ENCODE assay signal across 8 cellular contexts in the genomic region with DNA sequence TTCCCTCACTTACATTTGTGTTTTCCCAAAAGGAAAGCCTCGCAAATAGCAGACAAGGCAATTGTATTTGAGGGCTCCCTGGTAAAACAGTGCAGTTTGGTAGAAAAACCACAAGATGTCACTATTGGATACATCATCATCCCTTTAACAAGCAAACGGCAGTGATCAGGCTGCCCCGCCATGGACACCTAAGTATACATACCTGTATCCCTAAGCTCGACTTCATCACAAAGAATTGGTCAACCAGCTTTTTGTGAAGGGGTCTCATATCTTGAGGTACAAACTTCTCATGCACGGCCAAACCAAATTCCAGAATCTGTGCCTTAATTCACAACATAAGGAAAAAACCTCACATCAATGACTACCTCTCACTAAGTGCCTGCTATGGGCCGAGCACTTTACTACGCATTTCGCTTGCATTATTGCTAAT.
DNase-seq lines count a peak whose midpoint lies in the region; ATAC-seq, FAIRE-seq and TF ChIP-seq lines count a peak whose summit lies in the region.

No MANE protein-coding gene starts in this region.

- H3K27me3 ChIP-seq in fibroblast of lung (ENCODE audit: control insufficient read depth, insufficient read depth, low read length): no peaks in the 10 kb centered on the region
- no peaks in the 10 kb centered on the region for H3K27me3 ChIP-seq in neural progenitor cell

- no peak overlapping the region for H3K4me3 ChIP-seq in fibroblast of lung (replicated peaks in 1 of 4; ENCODE audit: control extremely low read depth in 1 of 4, insufficient read depth in 1 of 4, low read depth in 3 of 4, low read length in 4 of 4)
- H3K4me3 ChIP-seq in neural progenitor cell: no peak overlapping the region

- peaks cover 21% of the 10 kb centered on the region for H3K36me3 Mint-ChIP-seq in neural progenitor cell
- no peaks in the 10 kb centered on the region for H3K36me3 Mint-ChIP-seq in activated T-helper 2 cell treated with anti-CD3 and anti-CD28 coated beads, Interferon-gamma antibody, Interleukin-2, Interleukin-4, amounts not matched to agents 10 μg/mL and 5 μg/mL and 100 μg/mL, durations not matched to agents 14 hours and 24 hours and 36 hours (ENCODE audit: low read depth)

- TF ChIP-seq CTCF in D721Med (IDR thresholded peaks at IDR 0.05; ENCODE audit: insufficient read depth, missing control alignments) (peak; percentile 71), fibroblast of lung (conservative IDR thresholded peaks at IDR 0.05 in 1 of 2, IDR thresholded peaks at IDR 0.05 in 1 of 2; ENCODE audit: low read depth in 1 of 2, low read length in 2 of 2) (peak; percentile 61 to 69), neural progenitor cell (IDR thresholded peaks at IDR 0.05) (peak; percentile 76)

- H3K4me1 Mint-ChIP-seq in neural progenitor cell: peaks cover 25% of the 10 kb centered on the region
- no peaks in the 10 kb centered on the region for H3K4me1 Mint-ChIP-seq in activated T-helper 2 cell treated with anti-CD3 and anti-CD28 coated beads, Interferon-gamma antibody, Interleukin-2, Interleukin-4, amounts not matched to agents 10 μg/mL and 5 μg/mL and 100 μg/mL, durations not matched to agents 14 hours and 24 hours and 36 hours (ENCODE audit: low read depth)

- intact Hi-C loops in activated T-helper 2 cell treated with anti-CD3 and anti-CD28 coated beads, Interferon-gamma antibody, Interleukin-2, Interleukin-4, amounts not matched to agents 10 μg/mL and 5 μg/mL and 100 μg/mL, durations not matched to agents 14 hours and 24 hours and 36 hours (cut with micrococcal nuclease): no loop called here

- H3F3A ChIP-seq in neural progenitor cell (ENCODE audit: low read depth): no peaks in the 10 kb centered on the region

- no peaks in the 10 kb centered on the region for H3K27me3 Mint-ChIP-seq in neural progenitor cell (ENCODE audit: insufficient read depth, low read depth)
- H3K27me3 Mint-ChIP-seq in activated T-helper 2 cell treated with anti-CD3 and anti-CD28 coated beads, Interferon-gamma antibody, Interleukin-2, Interleukin-4, amounts not matched to agents 10 μg/mL and 5 μg/mL and 100 μg/mL, durations not matched to agents 14 hours and 24 hours and 36 hours (ENCODE audit: low read depth): peaks cover 4% of the 10 kb centered on the region

- no peaks in the 10 kb centered on the region for H3K79me2 ChIP-seq in fibroblast of lung (ENCODE audit: control insufficient read depth, insufficient read depth, low read length)
- no peaks in the 10 kb centered on the region for H3K79me2 ChIP-seq in neural progenitor cell (ENCODE audit: low read depth)

- no peak overlapping the region for H3K27ac Mint-ChIP-seq in neural progenitor cell
- no peak overlapping the region for H3K27ac Mint-ChIP-seq in activated T-helper 2 cell treated with anti-CD3 and anti-CD28 coated beads, Interferon-gamma antibody, Interleukin-2, Interleukin-4, amounts not matched to agents 10 μg/mL and 5 μg/mL and 100 μg/mL, durations not matched to agents 14 hours and 24 hours and 36 hours

- peak; percentile 29 for DNase-seq in D721Med (ENCODE audit: insufficient read length, low spot score)
- peak; percentile 21 for DNase-seq in GM19238 (ENCODE audit: insufficient read length, low spot score)
- DNase-seq in NCI-H2107 treated with DMSO at 0.1 percent for 48 hours (lab: John Stamatoyannopoulos, UW; ENCODE audit: unreplicated experiment): peak; percentile 78
- peak; percentile 49 for DNase-seq in activated CD4-positive, alpha-beta T cell treated with anti-CD3 and anti-CD28 coated beads for 48 hours
- DNase-seq in fibroblast of lung (ENCODE audit: low read depth in 2 of 2): peak; percentile 63 to 78
- peak; percentile 81 for DNase-seq in neural progenitor cell (ENCODE audit: low spot score)
- DNase-seq in activated T-helper 2 cell treated with anti-CD3 and anti-CD28 coated beads, Interferon-gamma antibody, Interleukin-2, Interleukin-4, amounts not matched to agents 10 μg/mL and 5 μg/mL and 100 μg/mL, durations not matched to agents 14 hours and 24 hours and 36 hours (ENCODE audit: low spot score): no peak

- no peak overlapping the region for H3K4me3 Mint-ChIP-seq in neural progenitor cell
- H3K4me3 Mint-ChIP-seq in activated T-helper 2 cell treated with anti-CD3 and anti-CD28 coated beads, Interferon-gamma antibody, Interleukin-2, Interleukin-4, amounts not matched to agents 10 μg/mL and 5 μg/mL and 100 μg/mL, durations not matched to agents 14 hours and 24 hours and 36 hours (ENCODE audit: low read depth): no peak overlapping the region

- H3K9ac ChIP-seq in fibroblast of lung (ENCODE audit: insufficient read depth, low read length): no peak overlapping the region
- no peak overlapping the region for H3K9ac ChIP-seq in neural progenitor cell

- H3K4me1 ChIP-seq in fibroblast of lung (ENCODE audit: control insufficient read depth, extremely low read depth, insufficient read depth, low read length) (no peaks in the 10 kb centered on the region), neural progenitor cell (no peaks in the 10 kb centered on the region)

- H2AFZ ChIP-seq in fibroblast of lung (ENCODE audit: low read length) (no peak overlapping the region), neural progenitor cell (replicated peaks) (no peak overlapping the region)

- H3K36me3 ChIP-seq in fibroblast of lung (ENCODE audit: control insufficient read depth, insufficient read depth, low read length) (no peaks in the 10 kb centered on the region), neural progenitor cell (no peaks in the 10 kb centered on the region)

- peak; percentile 91 for ATAC-seq in HG03103 (IDR thresholded peaks at IDR 0.05; ENCODE audit: low read depth, unreplicated experiment)

- H4K20me1 ChIP-seq in fibroblast of lung (ENCODE audit: control insufficient read depth, extremely low read depth, insufficient read depth, low read length): no peaks in the 10 kb centered on the region
- H4K20me1 ChIP-seq in neural progenitor cell (ENCODE audit: low read depth): no peaks in the 10 kb centered on the region

- no peak overlapping the region for H3K4me2 ChIP-seq in fibroblast of lung (ENCODE audit: extremely low read depth, insufficient read depth, low read length)
- H3K4me2 ChIP-seq in neural progenitor cell: no peak overlapping the region

- no peaks in the 10 kb centered on the region for H3K9me3 ChIP-seq in fibroblast of lung (ENCODE audit: control insufficient read depth, insufficient read depth, low read depth, low read length)
- no peaks in the 10 kb centered on the region for H3K9me3 ChIP-seq in neural progenitor cell (ENCODE audit: low read depth)

- H3K9me3 Mint-ChIP-seq in neural progenitor cell: no peaks in the 10 kb centered on the region
- H3K9me3 Mint-ChIP-seq in activated T-helper 2 cell treated with anti-CD3 and anti-CD28 coated beads, Interferon-gamma antibody, Interleukin-2, Interleukin-4, amounts not matched to agents 10 μg/mL and 5 μg/mL and 100 μg/mL, durations not matched to agents 14 hours and 24 hours and 36 hours: no peaks in the 10 kb centered on the region

- H3K27ac ChIP-seq in fibroblast of lung (ENCODE audit: insufficient read depth, low read length): no peak overlapping the region
- H3K27ac ChIP-seq in neural progenitor cell: no peak overlapping the region

- FAIRE-seq in D721Med (lab: Jason Lieb, UNC): peak; percentile 41
